In the genomic region with DNA sequence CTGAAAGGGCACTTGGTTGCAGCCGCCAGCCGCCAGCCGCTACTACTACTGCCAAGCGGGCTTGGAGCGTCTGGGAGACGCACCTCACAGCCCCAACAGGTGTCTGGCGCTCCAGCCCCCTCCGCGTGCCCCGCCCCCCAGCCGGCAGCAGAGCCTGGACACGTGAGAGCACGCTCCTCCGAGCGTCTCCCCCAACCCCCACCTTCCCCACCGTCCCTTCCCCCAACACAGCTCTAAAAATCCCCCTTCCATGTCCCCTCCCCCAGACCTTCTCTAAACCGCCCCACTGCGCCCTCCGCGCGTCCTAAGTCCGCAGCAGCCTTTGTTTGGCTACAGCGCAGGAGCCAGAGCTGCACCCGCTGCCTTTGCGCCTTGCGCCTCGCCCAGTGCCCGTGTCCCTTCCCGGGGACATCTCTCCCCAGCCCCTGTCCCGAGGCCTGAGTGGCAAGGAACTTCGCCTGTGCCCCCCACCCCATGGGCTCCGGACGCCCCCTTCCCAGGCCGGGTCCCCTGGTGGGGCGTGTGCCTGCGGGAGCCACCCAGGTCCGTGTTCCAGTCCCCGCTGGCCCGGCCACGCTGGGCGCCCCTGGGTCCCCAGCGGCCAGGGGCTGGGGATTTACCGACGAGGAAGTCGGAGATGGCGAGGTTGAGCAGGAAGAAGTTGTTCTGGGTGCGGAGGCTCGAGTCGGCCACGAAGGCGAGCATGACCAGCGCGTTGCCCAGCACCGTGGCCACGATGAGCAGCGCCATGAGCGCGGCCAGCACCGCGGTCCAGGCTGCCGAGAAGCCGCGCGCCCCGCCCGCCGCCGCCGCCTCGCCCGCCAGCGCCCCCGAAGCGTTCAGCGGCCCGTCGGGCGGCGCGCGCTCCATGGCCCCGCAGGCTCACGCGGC, we compare ENCODE assay signal across 9 cellular contexts. TPM values are rescaled to one million over a fixed set of nuclear protein-coding genes. Genes with fewer than 3 reads are reported as not detected.
DNase-seq lines count a peak whose midpoint lies in the region; ATAC-seq and TF ChIP-seq lines count a peak whose summit lies in the region.
"Had no signal": no experiment of that assay in that cellular context is flagged by ENCODE, and none has a peak within 500 bp of the region (broad histone marks: within the 10 kb centered on the region; RNA-seq: fewer than 3 reads in every experiment).

No MANE protein-coding gene starts in this region.

- CTCF ChIA-PET in RWPE1 (lab: Yijun Ruan, JAX), result interaction anchor here (0.6 to 1.5 kb wide), 4 partner anchors 9 to 277 kb away, joined by 3 to 7 read pairs (median 4); no protein-coding TSS in a partner anchor

- peaks cover 31 to 86% of the 10 kb centered on the region in 2 donors for H3K27me3 Mint-ChIP-seq in effector memory CD8-positive, alpha-beta T cell

- H3K36me3 ChIP-seq in gastrocnemius medialis (no peaks in the 10 kb centered on the region), mucosa of descending colon (ENCODE audit: low read depth) (no peaks in the 10 kb centered on the region)

- TF ChIP-seq CTCF in gastrocnemius medialis (IDR thresholded peaks at IDR 0.05 in 4 of 5, conservative IDR thresholded peaks at IDR 0.05 in 1 of 5) (no peak), RWPE1 (conservative IDR thresholded peaks at IDR 0.05; ENCODE audit: low read depth) (no peak), mucosa of descending colon (IDR thresholded peaks at IDR 0.05) (no peak)

- no peaks in the 10 kb centered on the region for H3K9me3 Mint-ChIP-seq in effector memory CD8-positive, alpha-beta T cell

- peak; percentile 16 for ATAC-seq in effector memory CD8-positive, alpha-beta T cell (replicated peaks)
- peak; percentile 28 to 33 for ATAC-seq in gastrocnemius medialis
- ATAC-seq in mucosa of descending colon, result no peak

- peaks cover 5 to 6% of the 10 kb centered on the region in 2 donors for H3K4me1 Mint-ChIP-seq in effector memory CD8-positive, alpha-beta T cell (ENCODE audit: low read depth in 2 of 2)

- H3K27ac ChIP-seq in gastrocnemius medialis (no peak overlapping the region), RWPE1 (no peak overlapping the region)

- no peak for TF ChIP-seq POLR2A in gastrocnemius medialis (IDR thresholded peaks at IDR 0.05)

- H3K4me1 ChIP-seq in gastrocnemius medialis (peaks cover 4 to 18% of the 10 kb centered on the region in 2 donors), mucosa of descending colon (ENCODE audit: low read depth) (peaks cover 5% of the 10 kb centered on the region)

- no peaks in the 10 kb centered on the region for H3K36me3 Mint-ChIP-seq in effector memory CD8-positive, alpha-beta T cell (ENCODE audit: insufficient read depth)

- H3K27me3 ChIP-seq in gastrocnemius medialis, result peaks cover 65 to 72% (median 66%) of the 10 kb centered on the region in 3 donors

- DNase-seq in NCI-H2029 (lab: John Stamatoyannopoulos, UW), result peak; percentile 9
- no peak for DNase-seq in NCI-H2029 treated with DMSO at 0.1 percent for 48 hours (lab: John Stamatoyannopoulos, UW)
- peak; percentile 76 for DNase-seq in NCI-H2227 (lab: John Stamatoyannopoulos, UW; ENCODE audit: unreplicated experiment)
- no peak for DNase-seq in effector memory CD8-positive, alpha-beta T cell
- no peak for DNase-seq in gastrocnemius medialis
- no peak for DNase-seq in RWPE1 (ENCODE audit: low spot score)
- no peak for DNase-seq in mucosa of descending colon
- no peak for DNase-seq in pons (ENCODE audit: low spot score)

- peak overlapping the region; percentile 64 to 69 for H3K4me3 Mint-ChIP-seq in effector memory CD8-positive, alpha-beta T cell

- H3K4me3 ChIP-seq in gastrocnemius medialis (peak overlapping the region in 3 of 4 donors; percentile 17 to 32 (median 31)), mucosa of descending colon (no peak overlapping the region)

- POLR2A ChIA-PET in RWPE1 (lab: Yijun Ruan, JAX; ENCODE audit: low non-redundant PET), result no interaction called here

- no peaks in the 10 kb centered on the region for H3K9me3 ChIP-seq in gastrocnemius medialis
- no peaks in the 10 kb centered on the region for H3K9me3 ChIP-seq in mucosa of descending colon

- in situ Hi-C loops in gastrocnemius medialis (cut with MboI; ENCODE audit: low sequenced_read_pairs in 4 of 4), result no loop called here

- H3K27ac Mint-ChIP-seq in effector memory CD8-positive, alpha-beta T cell, result peak overlapping the region in 1 of 2 donors; percentile 44

- intact Hi-C loops in gastrocnemius medialis (cut with DNase I; ENCODE audit: low total_unique reads) (no loop called here), mucosa of descending colon (cut with DNase I, micrococcal nuclease) (no loop called here)

RNA-seq across cellular contexts. Expression of gene HRH3, which starts 0.7 kb away (rescaled TPM):
- total RNA-seq in gastrocnemius medialis (not detected), mucosa of descending colon (under 1 TPM in 1 of 3 donors, not detected in 2; 0.09 TPM)
- total RNA-seq: SK-MEL-5 had no signal

RNA-seq across cellular contexts. Expression of gene OSBPL2, which starts 19.0 kb away (rescaled TPM):
- total RNA-seq in gastrocnemius medialis (10 to 100 TPM; 15.8 to 26.4 (median 19.6) TPM), mucosa of descending colon (100 to 1,000 TPM in 1 of 3 donors, 10 to 100 TPM in 2; 87.0 to 111 (median 91.6) TPM)

RNA-seq across cellular contexts. Expression of gene MTG2, which starts 36.5 kb away (rescaled TPM):
- 10 to 100 TPM; 21.0 to 50.8 (median 29.3) TPM for total RNA-seq in gastrocnemius medialis
- 10 to 100 TPM; 28.8 to 34.9 (median 32.6) TPM for total RNA-seq in mucosa of descending colon

Comparison
In these comparisons a context has a peak if more than half of its experiments do, and no peak if none do; other contexts are left out.
1. DNase-seq: peak in NCI-H2029 (single experiment) and NCI-H2227 (single experiment); none in NCI-H2029 treated with DMSO at 0.1 percent for 48 hours (single experiment), effector memory CD8-positive, alpha-beta T cell (0 of 3), gastrocnemius medialis (0 of 2), RWPE1 (single experiment), mucosa of descending colon (0 of 3) and pons (single experiment).